In genomic region chr21:32727728-32728454, GRCh38 we compare ENCODE assay signal across 1 cellular context.
TF ChIP-seq lines count a peak whose summit lies in the region.

TSS of gene SYNJ1 (minus strand) at chr21:32728013. CDS start at chr21:32726895, 1,118 bp downstream.

TF ChIP-seq in GM12878, 131 proteins besides CTCF, POLR2A, EP300 and RAD21 (continued from another document and continues in another):
- TF ChIP-seq ATF2 (IDR thresholded peaks at IDR 0.05; ENCODE audit: low read length) (no peak), FOS (IDR thresholded peaks at IDR 0.05; ENCODE audit: borderline replicate concordance, extremely low read depth, insufficient read length) (no peak), ZNF207 (IDR thresholded peaks at IDR 0.05; ENCODE audit: borderline replicate concordance) (peak; percentile 18; the same call in 1 of the 2 replicates), BRCA1 (IDR thresholded peaks at IDR 0.05; ENCODE audit: low read depth, low read length) (no peak), EGR1 (IDR thresholded peaks at IDR 0.05; ENCODE audit: borderline replicate concordance in 1 of 2, low read depth in 2 of 2, low read length in 2 of 2) (peak in 1 of 2 experiments; percentile 92; a peak in 2 of 3 replicates), NFYA (IDR thresholded peaks at IDR 0.05; ENCODE audit: borderline replicate concordance, low read depth, low read length) (no peak), TARDBP (IDR thresholded peaks at IDR 0.05; ENCODE audit: borderline replicate concordance) (no peak), NFIC (IDR thresholded peaks at IDR 0.05; ENCODE audit: low read depth, low read length) (no peak), TCF12 (IDR thresholded peaks at IDR 0.05; ENCODE audit: low read depth, low read length) (0 out of 2 replicates have a peak, but pooled peaks have one; percentile 62), BHLHE40 (IDR thresholded peaks at IDR 0.05; ENCODE audit: borderline replicate concordance in 1 of 2, low read depth in 2 of 2, low read length in 1 of 2) (peak in 1 of 2 experiments; percentile 62; a peak in 2 of 4 replicates), MEF2B (IDR thresholded peaks at IDR 0.05; ENCODE audit: partially characterized antibody, poor library complexity, severe bottlenecking) (no peak), HCFC1 (IDR thresholded peaks at IDR 0.05; ENCODE audit: low read length) (no peak; the same call in 1 of the 2 replicates), IRF4 (IDR thresholded peaks at IDR 0.05; ENCODE audit: low read depth, low read length) (no peak), MTA3 (IDR thresholded peaks at IDR 0.05; ENCODE audit: borderline replicate concordance, low read length) (no peak), CHD2 (IDR thresholded peaks at IDR 0.05; ENCODE audit: borderline replicate concordance, low read depth, low read length) (peak; percentile 80), SPI1 (IDR thresholded peaks at IDR 0.05; ENCODE audit: borderline replicate concordance, insufficient read depth, low read depth, low read length) (peak; percentile 71), ZNF687 (IDR thresholded peaks at IDR 0.05) (no peak), ZBED1 (IDR thresholded peaks at IDR 0.05; ENCODE audit: borderline replicate concordance) (no peak), SREBF1 (IDR thresholded peaks at IDR 0.05; ENCODE audit: low read length) (no peak), ZNF274 (IDR thresholded peaks at IDR 0.05; ENCODE audit: insufficient read depth, insufficient read length) (no peak), POU2F2 (IDR thresholded peaks at IDR 0.05; ENCODE audit: borderline replicate concordance, low read depth, low read length) (no peak; the same call in 2 of the 3 replicates), TAF1 (IDR thresholded peaks at IDR 0.05; ENCODE audit: borderline replicate concordance, low read depth, low read length) (peak; percentile 46; the same call in 1 of the 2 replicates), ATF7 (IDR thresholded peaks at IDR 0.05; ENCODE audit: low read depth) (no peak), PBX3 (IDR thresholded peaks at IDR 0.05; ENCODE audit: insufficient replicate concordance, low read depth, low read length) (peak; percentile 46), MXI1 (IDR thresholded peaks at IDR 0.05; ENCODE audit: low read depth, low read length) (peak; percentile 97), ETV6 (conservative IDR thresholded peaks at IDR 0.05 in 1 of 2, IDR thresholded peaks at IDR 0.05 in 1 of 2; ENCODE audit: borderline replicate concordance in 1 of 2, low read depth in 1 of 2) (no peak), E2F8 (IDR thresholded peaks at IDR 0.05; ENCODE audit: low read depth, partially characterized antibody) (no peak), NKRF (conservative IDR thresholded peaks at IDR 0.05) (peak; percentile 97), PML (IDR thresholded peaks at IDR 0.05; ENCODE audit: low read length) (no peak), MLLT1 (IDR thresholded peaks at IDR 0.05) (peak; percentile 32; the same call in 1 of the 2 replicates), TCF3 (IDR thresholded peaks at IDR 0.05; ENCODE audit: borderline replicate concordance, insufficient read depth, low read depth, low read length) (peak; percentile 67; the same call in 1 of the 2 replicates), STAT3 (IDR thresholded peaks at IDR 0.05; ENCODE audit: low read depth, low read length) (no peak), ZSCAN29 (IDR thresholded peaks at IDR 0.05) (no peak), NRF1 (conservative IDR thresholded peaks at IDR 0.05; ENCODE audit: low read depth, low read length) (no peak), ATF3 (IDR thresholded peaks at IDR 0.05; ENCODE audit: borderline replicate concordance, extremely low read depth, low read depth, low read length) (no peak), RBBP5 (conservative IDR thresholded peaks at IDR 0.05) (no peak), EED (IDR thresholded peaks at IDR 0.05; ENCODE audit: low read depth) (no peak), SIX5 (IDR thresholded peaks at IDR 0.05; ENCODE audit: low read depth, low read length, severe bottlenecking) (no peak), E2F4 (IDR thresholded peaks at IDR 0.05; ENCODE audit: low read depth, low read length) (no peak), SP1 (IDR thresholded peaks at IDR 0.05; ENCODE audit: low read depth, low read length) (peak; percentile 9), MYC (IDR thresholded peaks at IDR 0.05; ENCODE audit: insufficient read depth, insufficient read length, insufficient replicate concordance, low read length, severe bottlenecking) (no peak), MEF2A (IDR thresholded peaks at IDR 0.05; ENCODE audit: insufficient read depth, low read depth, low read length) (no peak), NR2F1 (conservative IDR thresholded peaks at IDR 0.05) (0 out of 2 replicates have a peak, but pooled peaks have one; percentile 33), CHD1 (IDR thresholded peaks at IDR 0.05; ENCODE audit: low read depth, low read length) (no peak), BCL3 (IDR thresholded peaks at IDR 0.05; ENCODE audit: borderline replicate concordance, insufficient read depth, low read depth, low read length, poor library complexity, severe bottlenecking) (no peak)
